In genomic region chr3:153625506-153625905, GRCh38 we compare ENCODE assay signal across 1 cellular context.
TF ChIP-seq lines count a peak whose summit lies in the region.

No MANE protein-coding gene starts in this region.

TF ChIP-seq in endothelial cell of umbilical vein, 7 proteins besides CTCF, POLR2A, EP300 and RAD21 (continued from another document):
- TF ChIP-seq JUN (IDR thresholded peaks at IDR 0.05; ENCODE audit: borderline replicate concordance, insufficient read depth, insufficient read length, low read depth) (no peak), GATA2 (IDR thresholded peaks at IDR 0.05; ENCODE audit: insufficient read depth, insufficient read length, low read depth, low read length) (no peak), POLR2AphosphoS5 (IDR thresholded peaks at IDR 0.05; ENCODE audit: insufficient read depth, low read depth, low read length) (no peak), FOS (IDR thresholded peaks at IDR 0.05; ENCODE audit: borderline replicate concordance, insufficient read depth, low read length) (no peak), EZH2 (IDR thresholded peaks at IDR 0.05; ENCODE audit: borderline replicate concordance, low read depth, low read length, severe bottlenecking) (no peak), MAX (IDR thresholded peaks at IDR 0.05; ENCODE audit: insufficient read depth, insufficient read length) (no peak)
